Comparison of ENCODE assay signal across 1 cellular context in the genomic region with DNA sequence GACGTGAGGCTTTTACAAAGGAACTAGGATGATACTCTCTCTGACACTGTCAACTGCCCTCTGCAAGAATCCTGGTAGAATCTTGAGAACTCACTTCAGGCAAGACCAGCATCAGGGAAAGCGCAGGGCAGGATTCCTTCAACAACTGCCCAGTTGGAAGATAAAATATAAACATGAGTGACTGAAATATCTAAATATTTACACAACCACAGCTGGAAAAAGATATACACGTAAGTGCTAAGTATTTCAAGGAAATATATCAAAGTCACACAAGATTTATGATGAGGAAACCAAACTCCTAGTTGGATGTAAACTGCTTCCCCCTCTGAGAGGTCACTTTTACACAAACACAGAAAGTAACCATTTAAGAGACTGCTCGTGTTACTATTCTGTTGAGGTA.
TF ChIP-seq lines count a peak whose summit lies in the region.

No MANE protein-coding gene starts in this region.

TF ChIP-seq in GM23338, 12 proteins besides CTCF, POLR2A, EP300 and RAD21 (continued from another document):
- TF ChIP-seq, protein P1, sequence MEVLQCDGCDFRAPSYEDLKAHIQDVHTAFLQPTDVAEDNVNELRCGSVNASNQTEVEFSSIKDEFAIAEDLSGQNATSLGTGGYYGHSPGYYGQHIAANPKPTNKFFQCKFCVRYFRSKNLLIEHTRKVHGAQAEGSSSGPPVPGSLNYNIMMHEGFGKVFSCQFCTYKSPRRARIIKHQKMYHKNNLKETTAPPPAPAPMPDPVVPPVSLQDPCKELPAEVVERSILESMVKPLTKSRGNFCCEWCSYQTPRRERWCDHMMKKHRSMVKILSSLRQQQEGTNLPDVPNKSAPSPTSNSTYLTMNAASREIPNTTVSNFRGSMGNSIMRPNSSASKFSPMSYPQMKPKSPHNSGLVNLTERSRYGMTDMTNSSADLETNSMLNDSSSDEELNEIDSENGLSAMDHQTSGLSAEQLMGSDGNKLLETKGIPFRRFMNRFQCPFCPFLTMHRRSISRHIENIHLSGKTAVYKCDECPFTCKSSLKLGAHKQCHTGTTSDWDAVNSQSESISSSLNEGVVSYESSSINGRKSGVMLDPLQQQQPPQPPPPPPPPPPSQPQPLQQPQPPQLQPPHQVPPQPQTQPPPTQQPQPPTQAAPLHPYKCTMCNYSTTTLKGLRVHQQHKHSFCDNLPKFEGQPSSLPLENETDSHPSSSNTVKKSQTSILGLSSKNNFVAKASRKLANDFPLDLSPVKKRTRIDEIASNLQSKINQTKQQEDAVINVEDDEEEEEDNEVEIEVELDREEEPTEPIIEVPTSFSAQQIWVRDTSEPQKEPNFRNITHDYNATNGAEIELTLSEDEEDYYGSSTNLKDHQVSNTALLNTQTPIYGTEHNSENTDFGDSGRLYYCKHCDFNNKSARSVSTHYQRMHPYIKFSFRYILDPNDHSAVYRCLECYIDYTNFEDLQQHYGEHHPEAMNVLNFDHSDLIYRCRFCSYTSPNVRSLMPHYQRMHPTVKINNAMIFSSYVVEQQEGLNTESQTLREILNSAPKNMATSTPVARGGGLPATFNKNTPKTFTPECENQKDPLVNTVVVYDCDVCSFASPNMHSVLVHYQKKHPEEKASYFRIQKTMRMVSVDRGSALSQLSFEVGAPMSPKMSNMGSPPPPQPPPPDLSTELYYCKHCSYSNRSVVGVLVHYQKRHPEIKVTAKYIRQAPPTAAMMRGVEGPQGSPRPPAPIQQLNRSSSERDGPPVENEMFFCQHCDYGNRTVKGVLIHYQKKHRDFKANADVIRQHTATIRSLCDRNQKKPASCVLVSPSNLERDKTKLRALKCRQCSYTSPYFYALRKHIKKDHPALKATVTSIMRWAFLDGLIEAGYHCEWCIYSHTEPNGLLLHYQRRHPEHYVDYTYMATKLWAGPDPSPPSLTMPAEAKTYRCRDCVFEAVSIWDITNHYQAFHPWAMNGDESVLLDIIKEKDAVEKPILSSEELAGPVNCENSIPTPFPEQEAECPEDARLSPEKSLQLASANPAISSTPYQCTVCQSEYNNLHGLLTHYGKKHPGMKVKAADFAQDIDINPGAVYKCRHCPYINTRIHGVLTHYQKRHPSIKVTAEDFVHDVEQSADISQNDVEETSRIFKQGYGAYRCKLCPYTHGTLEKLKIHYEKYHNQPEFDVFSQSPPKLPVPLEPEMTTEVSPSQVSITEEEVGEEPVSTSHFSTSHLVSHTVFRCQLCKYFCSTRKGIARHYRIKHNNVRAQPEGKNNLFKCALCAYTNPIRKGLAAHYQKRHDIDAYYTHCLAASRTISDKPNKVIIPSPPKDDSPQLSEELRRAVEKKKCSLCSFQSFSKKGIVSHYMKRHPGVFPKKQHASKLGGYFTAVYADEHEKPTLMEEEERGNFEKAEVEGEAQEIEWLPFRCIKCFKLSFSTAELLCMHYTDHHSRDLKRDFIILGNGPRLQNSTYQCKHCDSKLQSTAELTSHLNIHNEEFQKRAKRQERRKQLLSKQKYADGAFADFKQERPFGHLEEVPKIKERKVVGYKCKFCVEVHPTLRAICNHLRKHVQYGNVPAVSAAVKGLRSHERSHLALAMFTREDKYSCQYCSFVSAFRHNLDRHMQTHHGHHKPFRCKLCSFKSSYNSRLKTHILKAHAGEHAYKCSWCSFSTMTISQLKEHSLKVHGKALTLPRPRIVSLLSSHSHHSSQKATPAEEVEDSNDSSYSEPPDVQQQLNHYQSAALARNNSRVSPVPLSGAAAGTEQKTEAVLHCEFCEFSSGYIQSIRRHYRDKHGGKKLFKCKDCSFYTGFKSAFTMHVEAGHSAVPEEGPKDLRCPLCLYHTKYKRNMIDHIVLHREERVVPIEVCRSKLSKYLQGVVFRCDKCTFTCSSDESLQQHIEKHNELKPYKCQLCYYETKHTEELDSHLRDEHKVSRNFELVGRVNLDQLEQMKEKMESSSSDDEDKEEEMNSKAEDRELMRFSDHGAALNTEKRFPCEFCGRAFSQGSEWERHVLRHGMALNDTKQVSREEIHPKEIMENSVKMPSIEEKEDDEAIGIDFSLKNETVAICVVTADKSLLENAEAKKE (CRISPR knock-in tag; IDR thresholded peaks at IDR 0.05) = no peak
- TF ChIP-seq STAT1 (IDR thresholded peaks at IDR 0.05; ENCODE audit: unreplicated experiment) = no peak
- TF ChIP-seq JUNB (IDR thresholded peaks at IDR 0.05; ENCODE audit: unreplicated experiment) = no peak
